27 cellular contexts compared by ENCODE assay signal in genomic region chr10:20232079-20232478, GRCh38.
"Had no signal": no experiment of that assay in that cellular context is flagged by ENCODE, and none has a peak within 500 bp of the region (broad histone marks: within the 10 kb centered on the region; RNA-seq: fewer than 3 reads in every experiment).

No MANE protein-coding gene starts in this region.

- H3K4me3 ChIP-seq: stomach, suprapubic skin, testis, thoracic aorta, thyroid gland, tibial artery, tibial nerve, transverse colon, upper lobe of left lung, upper lobe of right lung, uterus, vagina had no signal

- ATAC-seq: stimulated activated effector memory CD8-positive, alpha-beta T cell treated with anti-CD3 and anti-CD28 coated beads, Interleukin-12 subunit alpha, Interleukin-12 subunit beta, amount 100 ng/mL, for 72 hours; stimulated activated memory B cell treated with anti-CD40 and anti-IgM and Interleukin-4, amounts not matched to agents 10 μg/mL and 1 μg/mL and 100 μg/mL, for 72 hours; stimulated activated naive B cell treated with anti-CD40 and anti-IgM and Interleukin-4, amounts not matched to agents 10 μg/mL and 1 μg/mL and 100 μg/mL, for 72 hours; stimulated activated naive CD8-positive, alpha-beta T cell treated with anti-CD3 and anti-CD28 coated beads, Interleukin-15, amount 100 ng/mL, for 72 hours; stimulated activated naive CD8-positive, alpha-beta T cell treated with anti-CD3 and anti-CD28 coated beads, Interleukin-15, Interleukin-2, amounts not matched to agents 100 U/mL and 50 U/mL, for 24 hours; upper lobe of right lung had no signal

- H3K9me3 ChIP-seq: stomach, suprapubic skin, testis, thoracic aorta, thyroid gland, tibial artery, tibial nerve, transverse colon, upper lobe of left lung, upper lobe of right lung, uterus, vagina had no signal

- FAIRE-seq: urothelium cell line had no signal

- DNase-seq: stimulated activated CD4-positive, alpha-beta T cell treated with anti-CD3 and anti-CD28 coated beads, Interleukin-2, amount 100 ng/mL, for 48 hours; stimulated activated CD4-positive, alpha-beta T cell treated with anti-CD3 and anti-CD28 coated beads, Interleukin-4, amount 100 ng/mL, for 1 hour; stimulated activated CD4-positive, alpha-beta T cell treated with anti-CD3 and anti-CD28 coated beads, Interleukin-4, amount 100 ng/mL, for 24 hours; stimulated activated CD4-positive, alpha-beta T cell treated with anti-CD3 and anti-CD28 coated beads, Interleukin-4, amount 100 ng/mL, for 4 hours; stimulated activated CD8-positive, alpha-beta memory T cell treated with anti-CD3 and anti-CD28 coated beads, Interleukin-4, amount 100 ng/mL, for 48 hours; stimulated activated naive B cell treated with anti-CD40 and anti-IgM and Interleukin-4, amounts not matched to agents 10 μg/mL and 1 μg/mL and 100 μg/mL, for 72 hours; stimulated activated naive CD4-positive, alpha-beta T cell; stimulated activated naive CD4-positive, alpha-beta T cell treated with Interleukin-2 at 50 U/mL for 16 hours; stimulated activated naive CD8-positive, alpha-beta T cell treated with anti-CD3 and anti-CD28 coated beads, Interleukin-15, amount 100 ng/mL, for 72 hours; stimulated activated naive CD8-positive, alpha-beta T cell treated with anti-CD3 and anti-CD28 coated beads, Interleukin-15, Interleukin-2, amounts not matched to agents 100 U/mL and 50 U/mL, for 24 hours; stomach; substantia nigra; testis; thyroid gland; tibial artery; transverse colon; trophoblast cell; upper lobe of left lung; upper lobe of right lung; uterus had no signal

- H3K36me3 ChIP-seq: stomach, thoracic aorta, thyroid gland, tibial nerve, transverse colon, upper lobe of left lung, upper lobe of right lung, uterus, vagina had no signal

- H3K4me1 ChIP-seq: stomach, suprapubic skin, testis, thyroid gland, tibial artery, tibial nerve, transverse colon, upper lobe of left lung, upper lobe of right lung, uterus, vagina had no signal

- H3K27ac ChIP-seq: stomach, suprapubic skin, testis, thoracic aorta, thyroid gland, tibial artery, tibial nerve, transverse colon, upper lobe of left lung, upper lobe of right lung, uterus, vagina had no signal

- H3K27me3 ChIP-seq: stomach, suprapubic skin, testis, thyroid gland, tibial artery, tibial nerve, transverse colon, upper lobe of left lung, upper lobe of right lung, uterus, vagina had no signal
